In the genomic region with DNA sequence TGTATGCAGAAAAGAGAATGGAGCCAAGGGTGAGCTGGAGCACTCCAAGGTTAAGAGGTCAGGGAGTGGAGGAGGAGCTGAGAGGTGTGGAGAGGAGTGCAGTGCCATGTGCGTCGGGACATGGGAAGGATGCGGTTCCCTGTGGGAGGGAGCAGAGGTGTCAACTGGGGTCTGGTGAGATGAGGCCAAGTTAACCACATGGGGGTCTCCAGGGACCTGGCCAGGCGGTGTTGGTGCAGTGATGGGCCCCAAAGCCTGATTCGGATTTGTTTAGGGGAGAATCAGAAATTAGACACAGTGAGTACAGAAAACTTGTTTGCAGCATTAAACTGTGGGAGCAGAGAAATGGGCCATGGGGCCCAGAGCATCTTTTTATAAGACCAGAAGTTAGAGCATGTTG, we compare ENCODE assay signal across 17 cellular contexts.
A peak's percentile ranks its signal among the peaks of the same experiment; 100 is the strongest.
DNase-seq lines count a peak whose midpoint lies in the region; ATAC-seq, FAIRE-seq and TF ChIP-seq lines count a peak whose summit lies in the region.
"Had no signal": no experiment of that assay in that cellular context is flagged by ENCODE, and none has a peak within 500 bp of the region (broad histone marks: within the 10 kb centered on the region; RNA-seq: fewer than 3 reads in every experiment).

No MANE protein-coding gene starts in this region.

- no peak for TF ChIP-seq POLR2A in H1 (IDR thresholded peaks at IDR 0.05; ENCODE audit: control extremely low read depth in 1 of 2, low read depth in 2 of 2, low read length in 2 of 2)

- H3K36me3 ChIP-seq in BLaER1 (peaks cover 80% of the 10 kb centered on the region), H1 (ENCODE audit: control insufficient read depth in 2 of 4, insufficient read depth in 4 of 4, low read length in 3 of 4) (no peaks in the 10 kb centered on the region), mesenchymal stem cell (ENCODE audit: control insufficient read depth in 1 of 2, insufficient read depth in 2 of 2, low read depth in 1 of 2, low read length in 2 of 2) (no peaks in the 10 kb centered on the region)
- H3K36me3 ChIP-seq in BLaER1 treated with 17β-estradiol and CSF1 and Interleukin-3, amounts not matched to agents 10 nM and 100 nM: peaks cover 0 to 70% (median 15%) of the 10 kb centered on the region in 11 experiments; a peak in 15 of 22 replicates

- H2BK15ac ChIP-seq in H1 (ENCODE audit: low read length) (peak overlapping the region; percentile 92; the same call in 1 of the 2 replicates), mesenchymal stem cell (ENCODE audit: low read depth, poor library complexity, severe bottlenecking) (no peak overlapping the region)

- H3K79me1 ChIP-seq in H1 (ENCODE audit: low read depth, low read length) (no peaks in the 10 kb centered on the region), mesenchymal stem cell (replicated peaks; ENCODE audit: low read length, poor library complexity, severe bottlenecking) (no peaks in the 10 kb centered on the region)

- H3K4me2 ChIP-seq in BLaER1: peak overlapping the region; percentile 66
- H3K4me2 ChIP-seq in BLaER1 treated with 17β-estradiol and CSF1 and Interleukin-3, amounts not matched to agents 10 nM and 100 nM: peak overlapping the region in 9 of 11 experiments; percentile 27 to 78 (median 68); a peak in 17 of 22 replicates
- no peak overlapping the region for H3K4me2 ChIP-seq in H1 (ENCODE audit: insufficient read depth in 1 of 2, low read depth in 2 of 2, low read length in 2 of 2)
- H3K4me2 ChIP-seq in mesenchymal stem cell (ENCODE audit: low read length, poor library complexity, severe bottlenecking): no peak overlapping the region
- H3K4me2 ChIP-seq: A549 had no signal

- H3K23ac ChIP-seq in H1 (ENCODE audit: insufficient read length): no peak overlapping the region
- H3K23ac ChIP-seq in mesenchymal stem cell (ENCODE audit: low read length in 2 of 2): no peak overlapping the region

- H3K4me1 ChIP-seq in BLaER1 (peaks cover 83% of the 10 kb centered on the region), H1 (replicated peaks in 1 of 4; ENCODE audit: control insufficient read depth in 3 of 4, insufficient read depth in 4 of 4, low read length in 3 of 4) (no peaks in the 10 kb centered on the region; a peak in 1 of 7 replicates), mesenchymal stem cell (ENCODE audit: control insufficient read depth, insufficient read depth, low read depth, low read length) (peaks cover 3% of the 10 kb centered on the region)
- peaks cover 0 to 85% (median 31%) of the 10 kb centered on the region in 10 experiments; a peak in 16 of 20 replicates for H3K4me1 ChIP-seq in BLaER1 treated with 17β-estradiol and CSF1 and Interleukin-3, amounts not matched to agents 10 nM and 100 nM
- H3K4me1 ChIP-seq: Caco-2 had no signal

- no peak for TF ChIP-seq RAD21 in H1 (IDR thresholded peaks at IDR 0.05 in 1 of 2, conservative IDR thresholded peaks at IDR 0.05 in 1 of 2; ENCODE audit: low read depth in 2 of 2, low read length in 2 of 2)

- H2AFZ ChIP-seq in H1 (ENCODE audit: low read length) (no peak overlapping the region), mesenchymal stem cell (ENCODE audit: low read depth, low read length) (no peak overlapping the region)

- no peaks in the 10 kb centered on the region for H3K79me2 ChIP-seq in H1 (ENCODE audit: control insufficient read depth in 1 of 2, insufficient read depth in 2 of 2, low read length in 2 of 2)

- POLR2A ChIA-PET in H1 (lab: Charles Lee; ENCODE audit: partially characterized antibody): no interaction called here

- H2BK20ac ChIP-seq in H1 (ENCODE audit: low read length): no peak overlapping the region

- FAIRE-seq in H1 (lab: Jason Lieb, UNC) (no peak), D721Med (lab: Jason Lieb, UNC) (no peak)
- FAIRE-seq: A549, GM12878 had no signal

- 0 out of 2 replicates have a peak overlapping the region, but pooled peaks have one; percentile 29 for H2BK12ac ChIP-seq in H1 (ENCODE audit: low read depth, low read length)
- no peak overlapping the region for H2BK12ac ChIP-seq in mesenchymal stem cell (ENCODE audit: low read length in 2 of 2)

- H3K4me3 Mint-ChIP-seq in T-helper 17 cell: peak overlapping the region; percentile 37
- H3K4me3 Mint-ChIP-seq: CD8-positive, alpha-beta memory T cell; HFFc6; IgD-negative memory B cell had no signal

- H4K8ac ChIP-seq in H1 (ENCODE audit: extremely low read depth, insufficient read depth, low read length) (no peak overlapping the region), mesenchymal stem cell (ENCODE audit: low read length) (no peak overlapping the region)

- DNase-seq in T-helper 17 cell (no peak), H1 (ENCODE audit: low read depth in 1 of 2, low spot score in 2 of 2) (no peak), mesenchymal stem cell (no peak), GDM1 (lab: John Stamatoyannopoulos, UW) (no peak), D721Med (ENCODE audit: insufficient read length, low spot score) (no peak)
- DNase-seq: Caco-2; CD8-positive, alpha-beta memory T cell; DMS53; HCEC 1CT; HFFc6; KG1 had no signal

- H3K4me3 ChIP-seq in BLaER1 (no peak overlapping the region), H1 (ENCODE audit: extremely low read depth in 1 of 4, insufficient read depth in 2 of 4, low read depth in 3 of 4, low read length in 4 of 4) (no peak overlapping the region), mesenchymal stem cell (ENCODE audit: insufficient read depth in 1 of 2, low read depth in 1 of 2, low read length in 2 of 2) (no peak overlapping the region)
- no peak overlapping the region for H3K4me3 ChIP-seq in BLaER1 treated with 17β-estradiol and CSF1 and Interleukin-3, amounts not matched to agents 10 nM and 100 nM
- H3K4me3 ChIP-seq: A549, GM12878 had no signal

- H3K14ac ChIP-seq in H1 (ENCODE audit: insufficient read length): no peak overlapping the region
- no peak overlapping the region for H3K14ac ChIP-seq in mesenchymal stem cell (ENCODE audit: low read length in 2 of 2)

- no peak overlapping the region for H3K56ac ChIP-seq in H1 (replicated peaks; ENCODE audit: insufficient read length, low read depth, low read length)

- no peak overlapping the region for H4K5ac ChIP-seq in H1 (ENCODE audit: insufficient read length, low read depth, low read length)

- H3K9ac ChIP-seq in BLaER1 (no peak overlapping the region), H1 (replicated peaks in 1 of 4; ENCODE audit: extremely low read depth in 1 of 4, low read depth in 3 of 4, low read length in 3 of 4) (no peak overlapping the region), mesenchymal stem cell (ENCODE audit: low read length) (no peak overlapping the region)
- H3K9ac ChIP-seq in BLaER1 treated with 17β-estradiol and CSF1 and Interleukin-3, amounts not matched to agents 10 nM and 100 nM: no peak overlapping the region; a peak in 1 of 22 replicates

- H3K9me3 ChIP-seq in BLaER1: no peaks in the 10 kb centered on the region
- H3K9me3 ChIP-seq in BLaER1 treated with 17β-estradiol and CSF1 and Interleukin-3, amounts not matched to agents 10 nM and 100 nM (replicated peaks in 1 of 11): no peaks in the 10 kb centered on the region; a peak in 1 of 22 replicates
- no peaks in the 10 kb centered on the region for H3K9me3 ChIP-seq in T-helper 17 cell (ENCODE audit: control insufficient read depth, low read length, poor library complexity, severe bottlenecking)
- no peaks in the 10 kb centered on the region for H3K9me3 ChIP-seq in H1 (ENCODE audit: insufficient read depth in 2 of 2, low read depth in 1 of 2, low read length in 1 of 2)
- H3K9me3 ChIP-seq in mesenchymal stem cell (ENCODE audit: control insufficient read depth, low read length): no peaks in the 10 kb centered on the region
- H3K9me3 ChIP-seq: A549, Caco-2 had no signal

- H3K27ac ChIP-seq in BLaER1: no peak overlapping the region
- H3K27ac ChIP-seq in BLaER1 treated with 17β-estradiol and CSF1 and Interleukin-3, amounts not matched to agents 10 nM and 100 nM: peak overlapping the region in 1 of 11 experiments; percentile 30; a peak in 1 of 22 replicates
- H3K27ac ChIP-seq in H1 (ENCODE audit: low read depth, low read length): no peak overlapping the region
- no peak overlapping the region for H3K27ac ChIP-seq in mesenchymal stem cell (ENCODE audit: low read length, poor library complexity, severe bottlenecking)
- H3K27ac ChIP-seq: A549 had no signal

- peaks cover 41% of the 10 kb centered on the region for H3K4me1 Mint-ChIP-seq in T-helper 17 cell

- H3K4ac ChIP-seq in H1 (replicated peaks; ENCODE audit: insufficient read length, low read depth, low read length) (no peak overlapping the region), mesenchymal stem cell (ENCODE audit: low read depth in 1 of 2, low read length in 2 of 2) (no peak overlapping the region)

- peak overlapping the region; percentile 85 for H3K27ac Mint-ChIP-seq in T-helper 17 cell
- H3K27ac Mint-ChIP-seq: HFFc6, IgD-negative memory B cell had no signal

- peak overlapping the region; percentile 59 for H4K91ac ChIP-seq in H1 (replicated peaks; ENCODE audit: insufficient read length, low read length)
- H4K91ac ChIP-seq in mesenchymal stem cell (ENCODE audit: low read length): no peak overlapping the region

- CTCF ChIA-PET in H1 (lab: Charles Lee; ENCODE audit: partially characterized antibody): interaction anchor here (1.2 to 1.4 kb wide), 2 partner anchors 9 to 129 kb away, joined by 3 to 4 read pairs; no protein-coding TSS in a partner anchor

- peaks cover 7% of the 10 kb centered on the region for H3K36me3 Mint-ChIP-seq in T-helper 17 cell (ENCODE audit: low read depth)
- H3K36me3 Mint-ChIP-seq: CD8-positive, alpha-beta memory T cell; IgD-negative memory B cell had no signal

- H3K18ac ChIP-seq in H1 (ENCODE audit: extremely low read depth, low read length) (no peak overlapping the region; the same call in 1 of the 2 replicates), mesenchymal stem cell (ENCODE audit: low read depth in 1 of 2, low read length in 2 of 2) (no peak overlapping the region)

- H2BK5ac ChIP-seq in H1 (ENCODE audit: low read depth, low read length) (no peak overlapping the region), mesenchymal stem cell (ENCODE audit: low read depth, low read length, poor library complexity, severe bottlenecking) (no peak overlapping the region)

- H4K20me1 ChIP-seq in BLaER1 (peaks cover 47% of the 10 kb centered on the region), H1 (replicated peaks in 1 of 2; ENCODE audit: control insufficient read depth in 1 of 2, insufficient read depth in 2 of 2, low read length in 2 of 2) (no peaks in the 10 kb centered on the region)
- peaks cover 0 to 6% (median 0%) of the 10 kb centered on the region in 11 experiments; a peak in 2 of 22 replicates for H4K20me1 ChIP-seq in BLaER1 treated with 17β-estradiol and CSF1 and Interleukin-3, amounts not matched to agents 10 nM and 100 nM

- H3K23me2 ChIP-seq in H1 (ENCODE audit: low read depth, low read length): no peaks in the 10 kb centered on the region

- H3K27me3 Mint-ChIP-seq in T-helper 17 cell: no peaks in the 10 kb centered on the region

- H2AK5ac ChIP-seq in H1 (ENCODE audit: low read depth, low read length) (no peak overlapping the region), mesenchymal stem cell (ENCODE audit: low read length, severe bottlenecking) (no peak overlapping the region)

- ATAC-seq in T-helper 17 cell (no peak), GM18858 (IDR thresholded peaks at IDR 0.05; ENCODE audit: unreplicated experiment) (no peak)
- ATAC-seq: A549, GM12878 had no signal

- no peaks in the 10 kb centered on the region for H3K27me3 ChIP-seq in BLaER1
- H3K27me3 ChIP-seq in BLaER1 treated with 17β-estradiol and CSF1 and Interleukin-3, amounts not matched to agents 10 nM and 100 nM: no peaks in the 10 kb centered on the region
- H3K27me3 ChIP-seq in H1 (replicated peaks in 1 of 4; ENCODE audit: control insufficient read depth in 3 of 4, extremely low read depth in 1 of 4, insufficient read depth in 3 of 4, low read length in 3 of 4): no peaks in the 10 kb centered on the region
- no peaks in the 10 kb centered on the region for H3K27me3 ChIP-seq in mesenchymal stem cell (ENCODE audit: control insufficient read depth in 1 of 2, insufficient read depth in 1 of 2, low read length in 2 of 2)

- H2BK120ac ChIP-seq in H1 (replicated peaks; ENCODE audit: low read depth, low read length) (no peak overlapping the region), mesenchymal stem cell (ENCODE audit: low read depth, low read length) (no peak overlapping the region)

- 88% methylated on average over 5 of the region's 5 CpGs; no CpG with 5 or more reads in 1 of the 2 experiments for WGBS in H1 (ENCODE audit: extremely low coverage in 1 of 2, insufficient coverage in 1 of 2, insufficient read length in 1 of 2, insufficient replicate concordance in 2 of 2, low coverage in 1 of 2, low lambda C conversion rate in 2 of 2, missing lambda C conversion rate in 1 of 2), 2 experiments
- 77% methylated on average over 5 of the region's 5 CpGs for WGBS in mesenchymal stem cell

- TF ChIP-seq CTCF in H1 (IDR thresholded peaks at IDR 0.05; ENCODE audit: control extremely low read depth in 1 of 3, insufficient read depth in 1 of 3, low read depth in 1 of 3, low read length in 3 of 3): no peak
- no peak for TF ChIP-seq CTCF in D721Med (IDR thresholded peaks at IDR 0.05; ENCODE audit: insufficient read depth, missing control alignments)

- TF ChIP-seq EP300 in H1 (IDR thresholded peaks at IDR 0.05; ENCODE audit: borderline replicate concordance in 1 of 2, low read depth in 2 of 2, low read length in 2 of 2): no peak

Comparison
In these comparisons a context has a peak if more than half of its experiments do, and no peak if none do; other contexts are left out.
1. H3K4me2 ChIP-seq: peak in BLaER1 (single experiment) and BLaER1 treated with 17β-estradiol and CSF1 and Interleukin-3, amounts not matched to agents 10 nM and 100 nM (9 of 11); none in H1 (0 of 2) and mesenchymal stem cell (single experiment).